Comparison of ENCODE assay signal across 16 cellular contexts in genomic region chr21:41960386-41960785, GRCh38.
"Had no signal": no experiment of that assay in that cellular context is flagged by ENCODE, and none has a peak within 500 bp of the region (broad histone marks: within the 10 kb centered on the region; RNA-seq: fewer than 3 reads in every experiment).

No MANE protein-coding gene starts in this region.

- H3K4me3 ChIP-seq: cardiac muscle cell, pancreas, SJSA1 had no signal

- H3K27me3 ChIP-seq: cardiac muscle cell, pancreas, SJSA1 had no signal

- DNase-seq: activated B cell treated with CpG ODN at 0.5 μM for 24 hours; activated CD4-positive, alpha-beta T cell treated with anti-CD3 and anti-CD28 coated beads for 48 hours; activated CD8-positive, alpha-beta T cell treated with anti-CD3 and anti-CD28 coated beads for 36 hours; activated naive CD4-positive, alpha-beta T cell treated with anti-CD3 and anti-CD28 coated beads, Interleukin-2, amount 50 U/mL, for 16 hours; foreskin fibroblast; glutamatergic neuron; hypothalamus; kidney glomerular epithelial cell; pancreas; stimulated activated CD4-positive, alpha-beta T cell treated with anti-CD3 and anti-CD28 coated beads, Interleukin-4, amount 100 ng/mL, for 1 hour; stimulated activated naive CD8-positive, alpha-beta T cell treated with anti-CD3 and anti-CD28 coated beads, Interleukin-15, Interleukin-2, amounts not matched to agents 100 U/mL and 50 U/mL, for 24 hours; T-helper 2 cell; trophoblast cell had no signal

- H3K27ac Mint-ChIP-seq: activated B cell treated with CpG ODN at 0.5 μM for 24 hours; activated CD8-positive, alpha-beta T cell treated with anti-CD3 and anti-CD28 coated beads for 36 hours; activated T-helper 17 cell treated with anti-CD3 and anti-CD28 coated beads, Interleukin-2, amount 50 U/mL, for 72 hours had no signal

- H3K9me3 ChIP-seq: pancreas, SJSA1 had no signal

- ATAC-seq: activated CD8-positive, alpha-beta T cell treated with anti-CD3 and anti-CD28 coated beads for 36 hours; activated T-helper 17 cell treated with anti-CD3 and anti-CD28 coated beads, Interleukin-2, amount 50 U/mL, for 72 hours; pancreas; stimulated activated naive CD8-positive, alpha-beta T cell treated with anti-CD3 and anti-CD28 coated beads, Interleukin-15, Interleukin-2, amounts not matched to agents 100 U/mL and 50 U/mL, for 24 hours had no signal

- H3K4me3 Mint-ChIP-seq: activated B cell treated with CpG ODN at 0.5 μM for 24 hours; activated CD8-positive, alpha-beta T cell treated with anti-CD3 and anti-CD28 coated beads for 36 hours; activated T-helper 17 cell treated with anti-CD3 and anti-CD28 coated beads, Interleukin-2, amount 50 U/mL, for 72 hours had no signal

- H3K36me3 ChIP-seq: cardiac muscle cell, pancreas, SJSA1 had no signal

- H3K9me3 Mint-ChIP-seq: activated B cell treated with CpG ODN at 0.5 μM for 24 hours; activated CD8-positive, alpha-beta T cell treated with anti-CD3 and anti-CD28 coated beads for 36 hours; activated T-helper 17 cell treated with anti-CD3 and anti-CD28 coated beads, Interleukin-2, amount 50 U/mL, for 72 hours had no signal

- H3K27ac ChIP-seq: cardiac muscle cell, pancreas, SJSA1 had no signal
